In genomic region chr9:137878957-137879555, GRCh38 we compare ENCODE assay signal across 23 cellular contexts. TPM values are rescaled to one million over a fixed set of nuclear protein-coding genes. Genes with fewer than 3 reads are reported as not detected.
DNase-seq lines count a peak whose midpoint lies in the region; ATAC-seq and TF ChIP-seq lines count a peak whose summit lies in the region.
"Had no signal": no experiment of that assay in that cellular context is flagged by ENCODE, and none has a peak within 500 bp of the region (broad histone marks: within the 10 kb centered on the region; RNA-seq: fewer than 3 reads in every experiment).

No MANE protein-coding gene starts in this region.

- no peaks in the 10 kb centered on the region for H3K9me3 ChIP-seq in heart right ventricle
- no peaks in the 10 kb centered on the region for H3K9me3 ChIP-seq in iPS-20b (ENCODE audit: insufficient read depth, low read depth, low read length)
- H3K9me3 ChIP-seq: adrenal gland, ovary, upper lobe of left lung had no signal

- H3K4me3 ChIP-seq in heart right ventricle (peak overlapping the region in 2 of 10 donors; percentile 28 to 46), iPS-20b (ENCODE audit: low read length) (peak overlapping the region; percentile 54)
- H3K4me3 ChIP-seq: ovary had no signal

- POLR2A ChIA-PET in activated CD4-positive, alpha-beta memory T cell treated with anti-CD3 and anti-CD28 coated beads for 36 hours (lab: Charles Lee), result no interaction called here

- H3K4me1 ChIP-seq in heart right ventricle, result peaks cover 0 to 8% (median 4%) of the 10 kb centered on the region in 9 donors
- H3K4me1 ChIP-seq in iPS-20b (ENCODE audit: insufficient read depth, low read length), result no peaks in the 10 kb centered on the region

- DNase-seq in Right ventricle myocardium superior (peak; percentile 21), heart right ventricle (no peak), caudate nucleus (lab: John Stamatoyannopoulos, UW) (no peak), SKM-1 (lab: John Stamatoyannopoulos, UW; ENCODE audit: unreplicated experiment) (no peak)
- DNase-seq in activated CD4-positive, alpha-beta memory T cell treated with anti-CD3 and anti-CD28 coated beads for 36 hours, result no peak
- DNase-seq: activated gamma-delta T cell, IMR-90, left cardiac atrium, NCI-H774, spleen, T-helper 9 cell had no signal

- peaks cover 0 to 3% (median 2%) of the 10 kb centered on the region in 5 experiments for H3K9me3 Mint-ChIP-seq in brain
- H3K9me3 Mint-ChIP-seq in activated CD4-positive, alpha-beta memory T cell treated with anti-CD3 and anti-CD28 coated beads for 36 hours, result no peaks in the 10 kb centered on the region
- H3K9me3 Mint-ChIP-seq: activated CD8-positive, alpha-beta T cell treated with anti-CD3 and anti-CD28 coated beads for 36 hours; stimulated activated effector memory CD8-positive, alpha-beta T cell treated with anti-CD3 and anti-CD28 coated beads, Interleukin-12 subunit alpha, Interleukin-12 subunit beta, amount 100 ng/mL, for 72 hours had no signal

- CTCF ChIA-PET in activated CD4-positive, alpha-beta memory T cell treated with anti-CD3 and anti-CD28 coated beads for 36 hours (lab: Charles Lee), result no interaction called here

- H3K27me3 ChIP-seq in heart right ventricle (peaks cover 18 to 66% (median 56%) of the 10 kb centered on the region in 7 donors), iPS-20b (ENCODE audit: insufficient read depth, low read length) (peaks cover 36% of the 10 kb centered on the region)
- H3K27me3 ChIP-seq: ovary had no signal

- H3K36me3 ChIP-seq in heart right ventricle (no peaks in the 10 kb centered on the region), iPS-20b (ENCODE audit: insufficient read depth, low read depth, low read length) (no peaks in the 10 kb centered on the region)
- H3K36me3 ChIP-seq: adrenal gland, ovary, spleen, upper lobe of left lung had no signal

- peaks cover 15% of the 10 kb centered on the region for H3K4me1 Mint-ChIP-seq in brain
- H3K4me1 Mint-ChIP-seq in activated CD4-positive, alpha-beta memory T cell treated with anti-CD3 and anti-CD28 coated beads for 36 hours (ENCODE audit: low read depth), result no peaks in the 10 kb centered on the region
- H3K4me1 Mint-ChIP-seq: stimulated activated effector memory CD8-positive, alpha-beta T cell treated with anti-CD3 and anti-CD28 coated beads, Interleukin-12 subunit alpha, Interleukin-12 subunit beta, amount 100 ng/mL, for 72 hours had no signal

- peaks cover 26% of the 10 kb centered on the region for H3K27me3 Mint-ChIP-seq in brain
- H3K27me3 Mint-ChIP-seq in activated CD4-positive, alpha-beta memory T cell treated with anti-CD3 and anti-CD28 coated beads for 36 hours, result peaks cover 29% of the 10 kb centered on the region

- WGBS in heart right ventricle, 2 donors, result 61 to 63% methylated on average over 29 to 31 of the region's 31 CpGs

- ATAC-seq in Right ventricle myocardium superior (ENCODE audit: poor library complexity) (no peak), heart right ventricle (no peak), GM19324 (IDR thresholded peaks at IDR 0.05; ENCODE audit: low FRiP score, unreplicated experiment) (no peak)

- H3K27ac ChIP-seq in heart right ventricle, result no peak overlapping the region
- H3K27ac ChIP-seq in iPS-20b (ENCODE audit: low read length), result no peak overlapping the region
- H3K27ac ChIP-seq in caudate nucleus (ENCODE audit: low read depth, low read length), result no peak overlapping the region
- H3K27ac ChIP-seq: adrenal gland, ovary, spleen, upper lobe of left lung had no signal

- H3K36me3 Mint-ChIP-seq in brain, result peaks cover 6% of the 10 kb centered on the region
- peaks cover 2% of the 10 kb centered on the region for H3K36me3 Mint-ChIP-seq in activated CD4-positive, alpha-beta memory T cell treated with anti-CD3 and anti-CD28 coated beads for 36 hours
- H3K36me3 Mint-ChIP-seq: stimulated activated effector memory CD8-positive, alpha-beta T cell treated with anti-CD3 and anti-CD28 coated beads, Interleukin-12 subunit alpha, Interleukin-12 subunit beta, amount 100 ng/mL, for 72 hours had no signal

- intact Hi-C loops in Right ventricle myocardium superior (cut with DNase I), result no loop called here
- intact Hi-C loops in heart right ventricle (cut with DNase I), result no loop called here
- intact Hi-C loops in activated CD4-positive, alpha-beta memory T cell treated with anti-CD3 and anti-CD28 coated beads for 36 hours (cut with micrococcal nuclease), result no loop called here

- H3K9ac ChIP-seq in iPS-20b (ENCODE audit: low read depth, low read length), result no peak overlapping the region

- peak overlapping the region; percentile 49 to 77 (median 71) for H3K4me3 Mint-ChIP-seq in brain
- no peak overlapping the region for H3K4me3 Mint-ChIP-seq in activated CD4-positive, alpha-beta memory T cell treated with anti-CD3 and anti-CD28 coated beads for 36 hours
- H3K4me3 Mint-ChIP-seq: activated CD8-positive, alpha-beta T cell treated with anti-CD3 and anti-CD28 coated beads for 36 hours; stimulated activated effector memory CD8-positive, alpha-beta T cell treated with anti-CD3 and anti-CD28 coated beads, Interleukin-12 subunit alpha, Interleukin-12 subunit beta, amount 100 ng/mL, for 72 hours had no signal

- TF ChIP-seq CTCF in heart right ventricle (IDR thresholded peaks at IDR 0.05) (no peak), brain (conservative IDR thresholded peaks at IDR 0.05) (no peak)

- H3K27ac Mint-ChIP-seq in brain, result peak overlapping the region in 1 of 5 experiments; percentile 46
- no peak overlapping the region for H3K27ac Mint-ChIP-seq in activated CD4-positive, alpha-beta memory T cell treated with anti-CD3 and anti-CD28 coated beads for 36 hours
- H3K27ac Mint-ChIP-seq: activated CD8-positive, alpha-beta T cell treated with anti-CD3 and anti-CD28 coated beads for 36 hours; stimulated activated effector memory CD8-positive, alpha-beta T cell treated with anti-CD3 and anti-CD28 coated beads, Interleukin-12 subunit alpha, Interleukin-12 subunit beta, amount 100 ng/mL, for 72 hours had no signal

RNA-seq across cellular contexts. Expression of gene CACNA1B, which starts 1.5 kb away (rescaled TPM):
- total RNA-seq in Right ventricle myocardium superior (0.46 TPM), heart right ventricle (under 1 TPM in 9 of 10 donors, not detected in 1; 0.04 to 0.66 (median 0.16) TPM)
- polyA plus RNA-seq in heart right ventricle (under 1 TPM; under 0.01 to 0.07 TPM), brain (ENCODE audit: insufficient read depth, low read depth, low replicate concordance) (13.6 TPM)
- total RNA-seq in activated CD4-positive, alpha-beta memory T cell treated with anti-CD3 and anti-CD28 coated beads for 36 hours, result under 1 TPM; 0.02 to 0.17 TPM
- total RNA-seq: activated CD8-positive, alpha-beta T cell treated with anti-CD3 and anti-CD28 coated beads for 36 hours; bronchial epithelial cell; H4; IMR-90; myocyte; OCI-LY7 had no signal
